Comparison of ENCODE assay signal across 11 cellular contexts in genomic region chr9:36843964-36844363, GRCh38.
"Had no signal": no experiment of that assay in that cellular context is flagged by ENCODE, and none has a peak within 500 bp of the region (broad histone marks: within the 10 kb centered on the region; RNA-seq: fewer than 3 reads in every experiment).

No MANE protein-coding gene starts in this region.

- DNase-seq: activated naive CD4-positive, alpha-beta T cell treated with anti-CD3 and anti-CD28 coated beads, Interleukin-2, amount 50 U/mL, for 16 hours; activated T-cell treated with anti-CD3 and anti-CD28 coated beads for 4 hours; caudate nucleus; esophagus squamous epithelium; mucosa of descending colon; natural killer cell; sigmoid colon; spleen; T-helper 2 cell had no signal

- H3K27ac Mint-ChIP-seq: natural killer cell, WTC11 had no signal

- H3K4me3 Mint-ChIP-seq: natural killer cell, WTC11 had no signal

- H3K36me3 Mint-ChIP-seq: natural killer cell, WTC11 had no signal

- H3K4me1 Mint-ChIP-seq: natural killer cell had no signal

- H3K9me3 Mint-ChIP-seq: natural killer cell, WTC11 had no signal

- ATAC-seq: left lobe of liver, mucosa of descending colon, natural killer cell, WTC11 had no signal
